ENCODE assay signal across 1 cellular context in genomic region chr4:26871611-26872010, GRCh38.
TF ChIP-seq lines count a peak whose summit lies in the region.

No MANE protein-coding gene starts in this region.

TF ChIP-seq in HEK293, 187 proteins besides CTCF, POLR2A, EP300 and RAD21 (continued from another document):
- TF ChIP-seq ZSCAN5A (tag by site-specific recombination; IDR thresholded peaks at IDR 0.05): no peak
